8 cellular contexts compared by ENCODE assay signal in genomic region chr14:105487449-105487985, GRCh38. TPM values are rescaled to one million over a fixed set of nuclear protein-coding genes. Genes with fewer than 3 reads are reported as not detected.
DNase-seq lines count a peak whose midpoint lies in the region; TF ChIP-seq lines count a peak whose summit lies in the region.

No MANE protein-coding gene starts in this region.

- intact Hi-C loops in stomach (cut with DNase I; ENCODE audit: low total_unique reads), result no loop called here

- peaks cover 64 to 92% (median 84%) of the 10 kb centered on the region in 4 donors for H3K4me1 ChIP-seq in stomach

- TF ChIP-seq EP300 in stomach (IDR thresholded peaks at IDR 0.05), result no peak

- H3K27ac ChIP-seq in stomach, result peak overlapping the region; percentile 40 to 97 (median 82)

- no peaks in the 10 kb centered on the region for H3K36me3 ChIP-seq in stomach

- no peak for TF ChIP-seq CTCF in stomach (IDR thresholded peaks at IDR 0.05)

- H3K9me3 ChIP-seq in stomach, result no peaks in the 10 kb centered on the region

- WGBS in stomach, 5 donors, result 0 to 3% (median 2%) methylated on average over 2 to 48 of the region's 48 CpGs

- H3K4me3 ChIP-seq in stomach, result peak overlapping the region; percentile 42 to 91 (median 65)

- no peak for TF ChIP-seq POLR2A in stomach (IDR thresholded peaks at IDR 0.05)

- H3K27me3 ChIP-seq in stomach, result peaks cover 0 to 49% (median 10%) of the 10 kb centered on the region in 3 donors

- DNase-seq in CD1c-positive myeloid dendritic cell (ENCODE audit: extremely low spot score), result peak; percentile 91
- DNase-seq in NCI-H69 (lab: John Stamatoyannopoulos, UW), result peak; percentile 67
- DNase-seq in activated gamma-delta T cell (lab: John Stamatoyannopoulos, UW), result peak; percentile 78
- DNase-seq in left kidney (ENCODE audit: low read depth, low spot score), result peak; percentile 39
- DNase-seq in stomach, result peak; percentile 62
- no peak for DNase-seq in HuH-7.5 (ENCODE audit: low spot score)
- DNase-seq in DMS 273 treated with DMSO at 0.1 percent for 48 hours (lab: John Stamatoyannopoulos, UW), result no peak
- DNase-seq in NCI-H1436 (lab: John Stamatoyannopoulos, UW), result no peak

RNA-seq across cellular contexts. Expression of gene CRIP1, which starts 0.8 kb away (rescaled TPM):
- 10 to 100 TPM in 3 of 5 donors, 1 to 10 TPM in 1, not detected in 1; 3.5 to 95.0 (median 23.9) TPM for total RNA-seq in stomach
- polyA plus RNA-seq in stomach, result 100 to 1,000 TPM in 1 of 3 donors, 10 to 100 TPM in 2; 60.1 to 149 (median 99.0) TPM

RNA-seq across cellular contexts. Expression of gene TEDC1, which starts 3.5 kb away (rescaled TPM):
- 100 to 1,000 TPM in 1 of 5 donors, 10 to 100 TPM in 2, 1 to 10 TPM in 2; 3.0 to 167 (median 44.9) TPM for total RNA-seq in stomach
- 10 to 100 TPM; 13.8 to 18.8 (median 17.1) TPM for polyA plus RNA-seq in stomach

RNA-seq across cellular contexts. Expression of gene CRIP2, which starts 12.9 kb away (rescaled TPM):
- 100 to 1,000 TPM in 1 of 5 donors, 10 to 100 TPM in 4; 36.0 to 135 (median 72.7) TPM for total RNA-seq in stomach
- 100 to 1,000 TPM in 1 of 3 donors, 10 to 100 TPM in 2; 68.5 to 127 (median 94.7) TPM for polyA plus RNA-seq in stomach

RNA-seq across cellular contexts. Expression of gene TMEM121, which starts 38.9 kb away (rescaled TPM):
- total RNA-seq in stomach, result 1 to 10 TPM in 4 of 5 donors, not detected in 1; 1.3 to 8.2 (median 2.1) TPM
- polyA plus RNA-seq in stomach, result 1 to 10 TPM in 2 of 3 donors, under 1 TPM in 1; 0.93 to 4.2 (median 1.2) TPM

Comparison
In these comparisons a context has a peak if more than half of its experiments do, and no peak if none do; other contexts are left out.
1. DNase-seq: peak in CD1c-positive myeloid dendritic cell (single experiment), NCI-H69 (single experiment), activated gamma-delta T cell (single experiment), left kidney (single experiment) and stomach (single experiment); none in HuH-7.5 (single experiment), DMS 273 treated with DMSO at 0.1 percent for 48 hours (single experiment) and NCI-H1436 (single experiment).